ENCODE assay signal across 33 cellular contexts in genomic region chr1:165328136-165328535, GRCh38. TPM values are rescaled to one million over a fixed set of nuclear protein-coding genes. Genes with fewer than 3 reads are reported as not detected.
"Had no signal": no experiment of that assay in that cellular context is flagged by ENCODE, and none has a peak within 500 bp of the region (broad histone marks: within the 10 kb centered on the region; RNA-seq: fewer than 3 reads in every experiment).

No MANE protein-coding gene starts in this region.

- H3K4me3 ChIP-seq: cardiac muscle cell, MG63, PC-9 had no signal

- ATAC-seq: activated CD8-positive, alpha-beta T cell treated with anti-CD3 and anti-CD28 coated beads for 36 hours; activated T-cell treated with anti-CD3 and anti-CD28 coated beads, Interleukin-2, amount 50 U/mL, for 72 hours; activated T-helper 17 cell treated with anti-CD3 and anti-CD28 coated beads, Interleukin-2, amount 50 U/mL, for 72 hours had no signal

- H3K4me2 ChIP-seq: PC-9 had no signal

- DNase-seq: activated CD4-positive, alpha-beta T cell treated with anti-CD3 and anti-CD28 coated beads, Interleukin-2, amount 10 ng/mL, durations not matched to agents 24 days and 14 days; activated CD4-positive, alpha-beta T cell treated with anti-CD3 and anti-CD28 coated beads, Interleukin-2, amount 50 U/mL, for 4 hours; activated CD8-positive, alpha-beta T cell treated with anti-CD3 and anti-CD28 coated beads for 36 hours; activated effector memory CD4-positive, alpha-beta T cell treated with anti-CD3 and anti-CD28 coated beads, Interleukin-2, amount 50 U/mL, for 16 hours; activated naive CD4-positive, alpha-beta T cell; activated naive CD4-positive, alpha-beta T cell treated with anti-CD3 and anti-CD28 coated beads, Interleukin-2, amount 50 U/mL, for 16 hours; activated naive CD8-positive, alpha-beta T cell treated with anti-CD3 and anti-CD28 coated beads for 36 hours; activated T-cell treated with anti-CD3 and anti-CD28 coated beads, Interleukin-2, amount 50 U/mL, for 1 hour; activated T-cell treated with anti-CD3 and anti-CD28 coated beads, Interleukin-2, amount 50 U/mL, for 72 hours; amniotic stem cell; aorta; Karpas-422; KBM-7; MG63; MV-4-11; NCI-H1092; NCI-H1436 treated with DMSO at 0.1 percent for 48 hours; NCI-H1694 treated with DMSO at 0.1 percent for 48 hours; NCI-H2029; NCI-H510A; NCI-H526; NCI-H774; NK-92 treated with Interleukin-12 subunit alpha and Interleukin-12 subunit beta, amount 100 ng/mL, for 24 hours; PC-9; Right ventricle myocardium superior; SW 1271; T-helper 1 cell; T-helper 2 cell; T-helper 9 cell had no signal

- H3K9me3 ChIP-seq: MG63 had no signal

- H3K27ac ChIP-seq: cardiac muscle cell, PC-9 had no signal

- H2AFZ ChIP-seq: PC-9 had no signal

- H3K36me3 ChIP-seq: cardiac muscle cell, MG63 had no signal

RNA-seq across cellular contexts. Expression of gene LMX1A, which starts 28.4 kb away (rescaled TPM):
- total RNA-seq: activated CD4-positive, alpha-beta T cell treated with anti-CD3 and anti-CD28 coated beads, Interleukin-2, amount 10 ng/mL, durations not matched to agents 24 days and 14 days; activated CD8-positive, alpha-beta memory T cell treated with anti-CD3 and anti-CD28 coated beads for 36 hours; activated CD8-positive, alpha-beta T cell treated with anti-CD3 and anti-CD28 coated beads for 36 hours; activated naive CD8-positive, alpha-beta T cell treated with anti-CD3 and anti-CD28 coated beads for 36 hours; activated T-cell treated with anti-CD3 and anti-CD28 coated beads, Interleukin-2, amount 50 U/mL, for 72 hours; activated T-helper 17 cell treated with anti-CD3 and anti-CD28 coated beads, Interleukin-2, amount 50 U/mL, for 72 hours; cardiac muscle cell; chondrocyte; PC-9; Right ventricle myocardium superior had no signal
